Comparison of ENCODE assay signal across 18 cellular contexts in the genomic region with DNA sequence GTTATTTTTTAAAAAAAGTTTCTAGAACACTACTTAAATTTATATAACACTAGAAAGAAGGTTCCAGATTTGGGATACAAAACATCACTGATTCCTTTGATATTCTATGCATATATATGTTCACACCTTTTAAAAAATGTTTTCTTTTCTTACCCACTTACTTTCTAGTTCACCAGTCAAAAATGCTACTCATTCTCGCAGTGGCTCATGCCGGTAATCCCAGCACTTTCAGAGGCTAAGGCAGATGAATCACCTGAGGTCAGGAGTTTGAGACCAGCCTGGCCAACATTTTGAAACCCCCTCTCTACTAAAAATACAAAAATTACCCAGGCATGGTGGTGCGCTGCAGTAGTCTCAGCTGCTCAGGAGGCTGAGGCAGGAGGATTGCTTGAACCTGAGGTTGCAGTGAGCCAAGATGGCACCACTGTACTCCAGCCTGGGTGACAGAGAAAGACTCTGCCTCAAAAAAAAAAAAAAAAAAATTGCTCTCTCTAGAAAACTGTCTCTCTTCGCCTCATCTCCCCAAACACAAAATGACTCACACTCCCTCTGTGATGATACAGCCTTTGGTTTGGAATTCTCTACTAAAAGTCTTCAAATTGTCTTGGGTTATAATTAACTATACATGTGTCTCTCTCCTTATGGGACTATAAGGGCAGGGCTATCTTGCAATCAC. TPM values are rescaled to one million over a fixed set of nuclear protein-coding genes. Genes with fewer than 3 reads are reported as not detected.
DNase-seq lines count a peak whose midpoint lies in the region; ATAC-seq and TF ChIP-seq lines count a peak whose summit lies in the region.
"Had no signal": no experiment of that assay in that cellular context is flagged by ENCODE, and none has a peak within 500 bp of the region (broad histone marks: within the 10 kb centered on the region; RNA-seq: fewer than 3 reads in every experiment).

No MANE protein-coding gene starts in this region.

- CTCF ChIA-PET in PC-3 (lab: Charles Lee), result no interaction called here
- CTCF ChIA-PET in CD4-positive, alpha-beta memory T cell (lab: Charles Lee; ENCODE audit: partially characterized antibody), result no interaction called here

- H3K4me2 ChIP-seq in PC-3 (ENCODE audit: low read length), result no peak overlapping the region

- no peaks in the 10 kb centered on the region for H3K36me3 ChIP-seq in PC-3 (ENCODE audit: low read depth, low read length)
- no peaks in the 10 kb centered on the region for H3K36me3 ChIP-seq in ascending aorta
- no peaks in the 10 kb centered on the region for H3K36me3 ChIP-seq in CD4-positive, alpha-beta memory T cell (ENCODE audit: insufficient read depth, low read length)
- H3K36me3 ChIP-seq: MG63, thoracic aorta, WERI-Rb-1 had no signal

- no peaks in the 10 kb centered on the region for H3F3A ChIP-seq in PC-3 (ENCODE audit: low read length, unreplicated experiment)

- POLR2A ChIA-PET in PC-3 (lab: Charles Lee; ENCODE audit: unreplicated experiment), result no interaction called here
- POLR2A ChIA-PET in CD4-positive, alpha-beta memory T cell (lab: Charles Lee; ENCODE audit: partially characterized antibody), result no interaction called here

- H4K20me1 ChIP-seq in PC-3 (ENCODE audit: low read length), result no peaks in the 10 kb centered on the region

- H3K4me1 ChIP-seq in PC-3 (ENCODE audit: insufficient read depth, low read length) (peaks cover 8% of the 10 kb centered on the region; the same call in 1 of the 2 replicates), ascending aorta (no peaks in the 10 kb centered on the region)
- no peaks in the 10 kb centered on the region for H3K4me1 ChIP-seq in CD4-positive, alpha-beta memory T cell (ENCODE audit: insufficient read depth, low read length)
- H3K4me1 ChIP-seq: parathyroid adenoma had no signal

- H3K4me3 Mint-ChIP-seq in CD4-positive, alpha-beta memory T cell, result no peak overlapping the region

- peak in 1 of 2 donors; percentile 9 for DNase-seq in activated naive CD4-positive, alpha-beta T cell treated with anti-CD3 and anti-CD28 coated beads, Interleukin-2, amount 50 U/mL, for 72 hours (ENCODE audit: low spot score in 2 of 2)
- no peak for DNase-seq in activated naive CD4-positive, alpha-beta T cell treated with Interleukin-2 at 50 U/mL for 16 hours
- peak; percentile 9 for DNase-seq in PC-3
- peak; percentile 76 for DNase-seq in fibroblast of mammary gland (ENCODE audit: low read depth)
- peak; percentile 46 for DNase-seq in stromal cell of bone marrow (ENCODE audit: low read depth)
- DNase-seq in ascending aorta (ENCODE audit: low spot score in 2 of 2), result no peak
- DNase-seq in CD4-positive, alpha-beta memory T cell, result no peak
- no peak for DNase-seq in SKM-1 (lab: John Stamatoyannopoulos, UW; ENCODE audit: unreplicated experiment)
- DNase-seq: activated CD8-positive, alpha-beta memory T cell treated with anti-CD3 and anti-CD28 coated beads, Interleukin-2, amount 50 U/mL, for 48 hours; AML-193; amygdala; left cardiac atrium; MG63; NCI-H2029; NCI-H524 treated with DMSO at 0.1 percent for 48 hours; WERI-Rb-1 had no signal

- peak; percentile 53 to 79 for ATAC-seq in activated naive CD4-positive, alpha-beta T cell treated with anti-CD3 and anti-CD28 coated beads, Interleukin-2, amount 50 U/mL, for 72 hours
- no peak for ATAC-seq in PC-3
- ATAC-seq: left cardiac atrium had no signal

- H3K27ac ChIP-seq in PC-3 (ENCODE audit: low read length) (no peak overlapping the region), ascending aorta (no peak overlapping the region)
- H3K27ac ChIP-seq in CD4-positive, alpha-beta memory T cell (ENCODE audit: low read depth, low read length), result no peak overlapping the region
- H3K27ac ChIP-seq: parathyroid adenoma, thoracic aorta, WERI-Rb-1 had no signal

- H3K36me3 Mint-ChIP-seq in activated naive CD4-positive, alpha-beta T cell treated with anti-CD3 and anti-CD28 coated beads, Interleukin-2, amount 50 U/mL, for 72 hours, result no peaks in the 10 kb centered on the region
- H3K36me3 Mint-ChIP-seq in CD4-positive, alpha-beta memory T cell, result peaks cover 0 to 3% of the 10 kb centered on the region in 2 donors

- H3K79me2 ChIP-seq in PC-3 (ENCODE audit: low read length), result no peaks in the 10 kb centered on the region
- H3K79me2 ChIP-seq: parathyroid adenoma had no signal

- no peaks in the 10 kb centered on the region for H3K27me3 ChIP-seq in PC-3 (ENCODE audit: low read length)
- no peaks in the 10 kb centered on the region for H3K27me3 ChIP-seq in ascending aorta
- no peaks in the 10 kb centered on the region for H3K27me3 ChIP-seq in CD4-positive, alpha-beta memory T cell (ENCODE audit: insufficient read depth, low read length)
- H3K27me3 ChIP-seq: MG63 had no signal

- no peaks in the 10 kb centered on the region for H3K27me3 Mint-ChIP-seq in CD4-positive, alpha-beta memory T cell

- no peaks in the 10 kb centered on the region for H3K9me3 ChIP-seq in PC-3 (ENCODE audit: low read length)
- no peaks in the 10 kb centered on the region for H3K9me3 ChIP-seq in ascending aorta
- no peaks in the 10 kb centered on the region for H3K9me3 ChIP-seq in CD4-positive, alpha-beta memory T cell (ENCODE audit: control insufficient read depth in 1 of 2, low read length in 2 of 2)
- H3K9me3 ChIP-seq: MG63, thoracic aorta had no signal

- no TSS peak for BruUV-seq in PC-3 (replicated peaks; lab: Mats Ljungman, UMichigan)

- H3K4me1 Mint-ChIP-seq in CD4-positive, alpha-beta memory T cell, result no peaks in the 10 kb centered on the region

- TF ChIP-seq CTCF in PC-3 (conservative IDR thresholded peaks at IDR 0.05; ENCODE audit: low read depth, low read length) (no peak), fibroblast of mammary gland (conservative IDR thresholded peaks at IDR 0.05; ENCODE audit: control insufficient read depth, insufficient read depth, low read depth, low read length) (no peak), ascending aorta (IDR thresholded peaks at IDR 0.05) (no peak)

- H3K9me2 ChIP-seq in PC-3 (replicated peaks; ENCODE audit: low read length), result no peaks in the 10 kb centered on the region

- H2AFZ ChIP-seq in PC-3 (ENCODE audit: low read length), result no peak overlapping the region
- H2AFZ ChIP-seq: parathyroid adenoma had no signal

- intact Hi-C loops in PC-3 (cut with micrococcal nuclease) (no loop called here), ascending aorta (cut with DNase I) (no loop called here)
- intact Hi-C loops in CD4-positive, alpha-beta memory T cell (cut with micrococcal nuclease), result no loop called here

- no peak overlapping the region for H3K9ac ChIP-seq in PC-3 (ENCODE audit: low read length)
- H3K9ac ChIP-seq: parathyroid adenoma had no signal

- H3K4me3 ChIP-seq in PC-3 (ENCODE audit: low read length) (no peak overlapping the region), fibroblast of mammary gland (ENCODE audit: control insufficient read depth, low read depth, low read length) (no peak overlapping the region), ascending aorta (no peak overlapping the region)
- H3K4me3 ChIP-seq in CD4-positive, alpha-beta memory T cell (ENCODE audit: low read length in 2 of 2), result no peak overlapping the region
- H3K4me3 ChIP-seq: MG63, thoracic aorta had no signal

- H3K9me3 Mint-ChIP-seq in activated naive CD4-positive, alpha-beta T cell treated with anti-CD3 and anti-CD28 coated beads, Interleukin-2, amount 50 U/mL, for 72 hours, result peaks cover 0 to 4% of the 10 kb centered on the region in 2 donors
- H3K9me3 Mint-ChIP-seq in CD4-positive, alpha-beta memory T cell, result peaks cover 0 to under 1% (median 0%) of the 10 kb centered on the region in 8 donors

- no peak overlapping the region for H3K27ac Mint-ChIP-seq in activated naive CD4-positive, alpha-beta T cell treated with anti-CD3 and anti-CD28 coated beads, Interleukin-2, amount 50 U/mL, for 72 hours
- H3K27ac Mint-ChIP-seq in CD4-positive, alpha-beta memory T cell, result no peak overlapping the region

RNA-seq across cellular contexts. Expression of gene TGFBR2, which starts 52.6 kb away (rescaled TPM):
- total RNA-seq in activated naive CD4-positive, alpha-beta T cell treated with anti-CD3 and anti-CD28 coated beads, Interleukin-2, amount 50 U/mL, for 72 hours, result 10 to 100 TPM; 45.0 to 74.1 TPM
- total RNA-seq in PC-3 (2014; rRNA removed) (48.2 and 55.9 TPM in 2 replicates), ascending aorta (343 TPM)
- 100 to 1,000 TPM; 110 TPM for total RNA-seq in CD4-positive, alpha-beta memory T cell
- polyA plus RNA-seq in CD4-positive, alpha-beta memory T cell, result 100 to 1,000 TPM in 1 of 2 donors, 10 to 100 TPM in 1; 58.7 to 110 TPM

Comparison
In these comparisons a context has a peak if more than half of its experiments do, and no peak if none do; other contexts are left out.
1. DNase-seq: peak in PC-3 (single experiment), fibroblast of mammary gland (single experiment) and stromal cell of bone marrow (single experiment); none in activated naive CD4-positive, alpha-beta T cell treated with Interleukin-2 at 50 U/mL for 16 hours (single experiment), ascending aorta (0 of 2), CD4-positive, alpha-beta memory T cell (0 of 5) and SKM-1 (single experiment).